ENCODE assay signal across 8 cellular contexts in genomic region chr15:44662478-44663409, GRCh38. TPM values are rescaled to one million over a fixed set of nuclear protein-coding genes. Genes with fewer than 3 reads are reported as not detected.
DNase-seq lines count a peak whose midpoint lies in the region; ATAC-seq lines count a peak whose summit lies in the region.

No MANE protein-coding gene starts in this region.

- H3K23ac ChIP-seq in mesenchymal stem cell (ENCODE audit: low read length in 2 of 2), result no peak overlapping the region

- H3K9ac ChIP-seq in mesenchymal stem cell (ENCODE audit: low read length), result peak overlapping the region; percentile 97

- H3K18ac ChIP-seq in mesenchymal stem cell (ENCODE audit: low read depth in 1 of 2, low read length in 2 of 2), result peak overlapping the region; percentile 94 to 99

- H3K9me3 Mint-ChIP-seq in activated CD4-positive, alpha-beta memory T cell treated with anti-CD3 and anti-CD28 coated beads for 36 hours, result no peaks in the 10 kb centered on the region

- H3K4me2 ChIP-seq in mesenchymal stem cell (ENCODE audit: low read length, poor library complexity, severe bottlenecking), result peak overlapping the region; percentile 84

- H2BK12ac ChIP-seq in mesenchymal stem cell (ENCODE audit: low read length in 2 of 2), result peak overlapping the region; percentile 56 to 89

- H2BK120ac ChIP-seq in mesenchymal stem cell (ENCODE audit: low read depth, low read length), result peak overlapping the region; percentile 88

- POLR2A ChIA-PET in activated CD4-positive, alpha-beta memory T cell treated with anti-CD3 and anti-CD28 coated beads for 36 hours (lab: Charles Lee), result interaction anchor here (0.7 to 6.8 kb wide), 18 partner anchors 11 to 537 kb away, joined by 3 to 400 read pairs (median 8); partner anchors contain the start of genes B2M, GOLM2, PATL2 and TRIM69

- peak overlapping the region; percentile 74 for H2AK5ac ChIP-seq in mesenchymal stem cell (ENCODE audit: low read length, severe bottlenecking)

- no peaks in the 10 kb centered on the region for H3K27me3 Mint-ChIP-seq in activated CD4-positive, alpha-beta memory T cell treated with anti-CD3 and anti-CD28 coated beads for 36 hours

- H4K8ac ChIP-seq in mesenchymal stem cell (ENCODE audit: low read length), result peak overlapping the region; percentile 98

- H4K91ac ChIP-seq in mesenchymal stem cell (ENCODE audit: low read length), result peak overlapping the region; percentile 99

- H3K36me3 ChIP-seq in mesenchymal stem cell (ENCODE audit: control insufficient read depth in 1 of 2, insufficient read depth in 2 of 2, low read depth in 1 of 2, low read length in 2 of 2), result peaks cover 0 to 22% of the 10 kb centered on the region in 2 experiments

- peak overlapping the region in 1 of 2 experiments; percentile 9 for H3K14ac ChIP-seq in mesenchymal stem cell (ENCODE audit: low read length in 2 of 2)

- peak overlapping the region; percentile 78 for H2AFZ ChIP-seq in mesenchymal stem cell (ENCODE audit: low read depth, low read length)

- peaks cover 5% of the 10 kb centered on the region for H3K4me1 ChIP-seq in mesenchymal stem cell (ENCODE audit: control insufficient read depth, insufficient read depth, low read depth, low read length)

- CTCF ChIA-PET in activated CD4-positive, alpha-beta memory T cell treated with anti-CD3 and anti-CD28 coated beads for 36 hours (lab: Charles Lee), result interaction anchor here (0.7 to 9.0 kb wide), 25 partner anchors 10 to 126 kb away, joined by 3 to 312 read pairs (median 6); partner anchors contain the start of genes B2M, PATL2 and TRIM69

- peak overlapping the region; percentile 90 for H3K27ac ChIP-seq in mesenchymal stem cell (ENCODE audit: low read length, poor library complexity, severe bottlenecking)

- peak overlapping the region; percentile 99 to 100 for H3K4ac ChIP-seq in mesenchymal stem cell (ENCODE audit: low read depth in 1 of 2, low read length in 2 of 2)

- 28% methylated on average over 24 of the region's 34 CpGs for WGBS in mesenchymal stem cell

- peak overlapping the region; percentile 98 for H2BK15ac ChIP-seq in mesenchymal stem cell (ENCODE audit: low read depth, poor library complexity, severe bottlenecking)

- intact Hi-C loops in activated CD4-positive, alpha-beta memory T cell treated with anti-CD3 and anti-CD28 coated beads for 36 hours (cut with micrococcal nuclease), result loop anchor here (1.0 to 2.0 kb wide), 6 partner anchors 14 to 73 kb away; partner anchors contain the start of genes B2M and PATL2

- no peaks in the 10 kb centered on the region for H3K27me3 ChIP-seq in mesenchymal stem cell (ENCODE audit: control insufficient read depth in 1 of 2, insufficient read depth in 1 of 2, low read length in 2 of 2)

- peak overlapping the region; percentile 97 for H2BK5ac ChIP-seq in mesenchymal stem cell (ENCODE audit: low read depth, low read length, poor library complexity, severe bottlenecking)

- peaks cover 13% of the 10 kb centered on the region for H3K36me3 Mint-ChIP-seq in activated CD4-positive, alpha-beta memory T cell treated with anti-CD3 and anti-CD28 coated beads for 36 hours

- peak overlapping the region; percentile 91 to 98 for H3K4me3 ChIP-seq in mesenchymal stem cell (ENCODE audit: insufficient read depth in 1 of 2, low read depth in 1 of 2, low read length in 2 of 2)

- peak; percentile 22 for ATAC-seq in GM18858 (IDR thresholded peaks at IDR 0.05; ENCODE audit: unreplicated experiment)
- peak; percentile 40 for ATAC-seq in HG03103 (IDR thresholded peaks at IDR 0.05; ENCODE audit: low read depth, unreplicated experiment)

- no peaks in the 10 kb centered on the region for H3K9me3 ChIP-seq in mesenchymal stem cell (ENCODE audit: control insufficient read depth, low read length)

- peak overlapping the region; percentile 97 for H3K4me3 Mint-ChIP-seq in activated CD4-positive, alpha-beta memory T cell treated with anti-CD3 and anti-CD28 coated beads for 36 hours

- H3K4me1 Mint-ChIP-seq in activated CD4-positive, alpha-beta memory T cell treated with anti-CD3 and anti-CD28 coated beads for 36 hours (ENCODE audit: low read depth), result peaks cover 50% of the 10 kb centered on the region

- DNase-seq in A172 (ENCODE audit: low spot score) (peak; percentile 62), NCI-H510A (lab: John Stamatoyannopoulos, UW) (peak; percentile 49), mesenchymal stem cell (peak; percentile 72)
- DNase-seq in activated CD4-positive, alpha-beta memory T cell treated with anti-CD3 and anti-CD28 coated beads for 36 hours, result peak; percentile 88
- peak; percentile 79 for DNase-seq in effector CD4-positive, alpha-beta T cell
- DNase-seq in stimulated activated CD8-positive, alpha-beta memory T cell treated with anti-CD3 and anti-CD28 coated beads, Interleukin-15, amount 100 ng/mL, for 24 hours (ENCODE audit: low read depth), result peak; percentile 43

- H3K27ac Mint-ChIP-seq in activated CD4-positive, alpha-beta memory T cell treated with anti-CD3 and anti-CD28 coated beads for 36 hours, result peak overlapping the region; percentile 97

- H3K79me1 ChIP-seq in mesenchymal stem cell (replicated peaks; ENCODE audit: low read length, poor library complexity, severe bottlenecking), result peaks cover 6% of the 10 kb centered on the region

RNA-seq across cellular contexts. Expression of gene SPG11, which starts 0.7 kb away (rescaled TPM):
- 26.8 and 27.0 TPM in 2 replicates for total RNA-seq in A172 (2014; rRNA removed; shearing (Covaris generic))
- total RNA-seq in activated CD4-positive, alpha-beta memory T cell treated with anti-CD3 and anti-CD28 coated beads for 36 hours, result 10 to 100 TPM; 84.6 to 86.8 TPM
- 17.0 TPM for polyA plus RNA-seq in mesenchymal stem cell (2013, experiment 1 of 2)
- polyA plus RNA-seq in mesenchymal stem cell (2013, experiment 2 of 2), result 14.2 TPM

RNA-seq across cellular contexts. Expression of gene PATL2, which starts 48.4 kb away (rescaled TPM):
- total RNA-seq in A172 (2014; rRNA removed; shearing (Covaris generic)), result not detected in 2 replicates
- total RNA-seq in activated CD4-positive, alpha-beta memory T cell treated with anti-CD3 and anti-CD28 coated beads for 36 hours, result 10 to 100 TPM; 16.5 to 17.2 TPM
- 0.17 TPM for polyA plus RNA-seq in mesenchymal stem cell (2013, experiment 1 of 2)
- 0.48 TPM for polyA plus RNA-seq in mesenchymal stem cell (2013, experiment 2 of 2)

RNA-seq across cellular contexts. Expression of gene B2M, which starts 48.6 kb away (rescaled TPM):
- 2,498 and 2,773 TPM in 2 replicates for total RNA-seq in A172 (2014; rRNA removed; shearing (Covaris generic))
- total RNA-seq in activated CD4-positive, alpha-beta memory T cell treated with anti-CD3 and anti-CD28 coated beads for 36 hours, result 1,000 to 10,000 TPM; 6,098 to 6,314 TPM
- 2,564 TPM for polyA plus RNA-seq in mesenchymal stem cell (2013, experiment 1 of 2)
- polyA plus RNA-seq in mesenchymal stem cell (2013, experiment 2 of 2), result 2,876 TPM

Comparison
In these comparisons a context has a peak if more than half of its experiments do, and no peak if none do; other contexts are left out.
1. Peak in every context shown above with its lines: DNase-seq, ATAC-seq, H3K4me3 ChIP-seq and H3K27ac ChIP-seq.
2. RNA of gene PATL2, which starts 48.4 kb away (total RNA-seq): 16.5 to 17.2 TPM in activated CD4-positive, alpha-beta memory T cell treated with anti-CD3 and anti-CD28 coated beads for 36 hours; not detected in A172; every median in the first group is over 10 times any median in the second.